In genomic region chr2:227813229-227813561, GRCh38 we compare ENCODE assay signal across 1 cellular context.
TF ChIP-seq lines count a peak whose summit lies in the region.

No MANE protein-coding gene starts in this region.

TF ChIP-seq in HepG2, 621 proteins besides CTCF, POLR2A, EP300 and RAD21 (continues in another document):
- no peak for TF ChIP-seq AKNA (CRISPR knock-in tag; IDR thresholded peaks at IDR 0.05; ENCODE audit: borderline replicate concordance)
- TF ChIP-seq ZBTB21 (CRISPR knock-in tag; IDR thresholded peaks at IDR 0.05): no peak
- no peak for TF ChIP-seq ARID4A (CRISPR knock-in tag; IDR thresholded peaks at IDR 0.05; ENCODE audit: borderline replicate concordance)
- peak; percentile 12; the same call in 1 of the 2 replicates for TF ChIP-seq TCF12 (IDR thresholded peaks at IDR 0.05)
- no peak for TF ChIP-seq TCF12 (CRISPR knock-in tag; IDR thresholded peaks at IDR 0.05)
- no peak for TF ChIP-seq ZNF484 (CRISPR knock-in tag; IDR thresholded peaks at IDR 0.05; ENCODE audit: borderline replicate concordance, low read depth)
- TF ChIP-seq PITX1 (CRISPR knock-in tag; IDR thresholded peaks at IDR 0.05): peak; percentile 98
- no peak for TF ChIP-seq ZMAT5 (CRISPR knock-in tag; IDR thresholded peaks at IDR 0.05; ENCODE audit: borderline replicate concordance, low read depth)
- 0 out of 3 replicates have a peak, but pooled peaks have one; percentile 12 for TF ChIP-seq MXI1 (IDR thresholded peaks at IDR 0.05; ENCODE audit: borderline replicate concordance, low read depth, low read length)
- no peak for TF ChIP-seq RXRA (CRISPR knock-in tag; IDR thresholded peaks at IDR 0.05)
- TF ChIP-seq SOX5 (CRISPR knock-in tag; IDR thresholded peaks at IDR 0.05; ENCODE audit: borderline replicate concordance): peak; percentile 98
- TF ChIP-seq ZNF292 (CRISPR knock-in tag; IDR thresholded peaks at IDR 0.05; ENCODE audit: borderline replicate concordance, low read depth): peak; percentile 35; the same call in 1 of the 2 replicates
- TF ChIP-seq NFYC (CRISPR knock-in tag; IDR thresholded peaks at IDR 0.05): peak; percentile 37; the same call in 1 of the 2 replicates
- 0 out of 2 replicates have a peak, but pooled peaks have one; percentile 21 for TF ChIP-seq SMARCC2 (IDR thresholded peaks at IDR 0.05)
- TF ChIP-seq ZNF850 (CRISPR knock-in tag; conservative IDR thresholded peaks at IDR 0.05): no peak
- TF ChIP-seq SNAPC2 (CRISPR knock-in tag; IDR thresholded peaks at IDR 0.05): no peak; the same call in 1 of the 2 replicates
- no peak for TF ChIP-seq ZSCAN20 (CRISPR knock-in tag; IDR thresholded peaks at IDR 0.05; ENCODE audit: borderline replicate concordance)
- TF ChIP-seq ZNF367 (CRISPR knock-in tag; IDR thresholded peaks at IDR 0.05; ENCODE audit: borderline replicate concordance): no peak
- no peak for TF ChIP-seq STAG1 (CRISPR knock-in tag; IDR thresholded peaks at IDR 0.05)
- no peak for TF ChIP-seq PCBP1 (IDR thresholded peaks at IDR 0.05; ENCODE audit: borderline replicate concordance, low read depth, low read length)
- TF ChIP-seq ZNF20 (CRISPR knock-in tag; IDR thresholded peaks at IDR 0.05): no peak
- no peak for TF ChIP-seq ZNF496 (CRISPR knock-in tag; IDR thresholded peaks at IDR 0.05; ENCODE audit: insufficient replicate concordance)
- no peak for TF ChIP-seq BRD4 (CRISPR knock-in tag; IDR thresholded peaks at IDR 0.05)
- no peak for TF ChIP-seq ZNF318 (CRISPR knock-in tag; IDR thresholded peaks at IDR 0.05)
- peak; percentile 76; the same call in 1 of the 2 replicates for TF ChIP-seq HDAC2 (CRISPR knock-in tag; IDR thresholded peaks at IDR 0.05)
- 0 out of 2 replicates have a peak, but pooled peaks have one; percentile 34 for TF ChIP-seq KLF11 (CRISPR knock-in tag; IDR thresholded peaks at IDR 0.05)
- TF ChIP-seq MXD1 (CRISPR knock-in tag; IDR thresholded peaks at IDR 0.05): no peak
- TF ChIP-seq NCOA5 (CRISPR knock-in tag; IDR thresholded peaks at IDR 0.05): no peak
- no peak for TF ChIP-seq AGO1 (IDR thresholded peaks at IDR 0.05; ENCODE audit: low read depth, low read length, poor library complexity, severe bottlenecking)
- TF ChIP-seq ZNF879 (CRISPR knock-in tag; IDR thresholded peaks at IDR 0.05): 0 out of 2 replicates have a peak, but pooled peaks have one; percentile 1
- TF ChIP-seq ZBTB26 (CRISPR knock-in tag; IDR thresholded peaks at IDR 0.05; ENCODE audit: borderline replicate concordance): peak; percentile 98
- no peak for TF ChIP-seq ZEB1 (IDR thresholded peaks at IDR 0.05; ENCODE audit: insufficient replicate concordance, low read depth)
- TF ChIP-seq SMAD9 (CRISPR knock-in tag; IDR thresholded peaks at IDR 0.05): no peak
- TF ChIP-seq PPARG (CRISPR knock-in tag; conservative IDR thresholded peaks at IDR 0.05): peak; percentile 95; the same call in 1 of the 2 replicates
- TF ChIP-seq ZNF543 (CRISPR knock-in tag; IDR thresholded peaks at IDR 0.05): no peak
- 0 out of 2 replicates have a peak, but pooled peaks have one; percentile 26 for TF ChIP-seq ZSCAN5A (CRISPR knock-in tag; IDR thresholded peaks at IDR 0.05; ENCODE audit: borderline replicate concordance)
- TF ChIP-seq ZNF280B (CRISPR knock-in tag; IDR thresholded peaks at IDR 0.05; ENCODE audit: borderline replicate concordance): no peak
